11 cellular contexts compared by ENCODE assay signal in genomic region chr1:6241887-6242740, GRCh38. TPM values are rescaled to one million over a fixed set of nuclear protein-coding genes. Genes with fewer than 3 reads are reported as not detected.
DNase-seq lines count a peak whose midpoint lies in the region; ATAC-seq and TF ChIP-seq lines count a peak whose summit lies in the region.
"Had no signal": no experiment of that assay in that cellular context is flagged by ENCODE, and none has a peak within 500 bp of the region (broad histone marks: within the 10 kb centered on the region; RNA-seq: fewer than 3 reads in every experiment).

No MANE protein-coding gene starts in this region.

- H3K27me3 Mint-ChIP-seq in endodermal cell (ENCODE audit: insufficient read depth) (peaks cover 78% of the 10 kb centered on the region), T-cell (peaks cover 38 to 62% of the 10 kb centered on the region in 2 donors)

- no peak overlapping the region for H3K27ac ChIP-seq in endodermal cell (ENCODE audit: low read depth, low read length)

- H3K4me1 ChIP-seq in endodermal cell (ENCODE audit: control insufficient read depth, insufficient read depth, low read length) (peaks cover 3% of the 10 kb centered on the region), skeletal muscle satellite cell (ENCODE audit: control insufficient read depth, insufficient read depth, low read length) (peaks cover 17% of the 10 kb centered on the region)

- DNase-seq in NCI-H510A (lab: John Stamatoyannopoulos, UW) (peak; percentile 52), NCI-H510A treated with DMSO at 0.1 percent for 48 hours (lab: John Stamatoyannopoulos, UW) (no peak), endodermal cell (peak; percentile 81), T-cell (no peak)
- DNase-seq: activated T-cell treated with anti-CD3 and anti-CD28 coated beads, Interleukin-2, amount 50 U/mL, for 72 hours; effector CD4-positive, alpha-beta T cell; left colon; NCI-H187 had no signal

- WGBS in endodermal cell (ENCODE audit: insufficient coverage in 1 of 2, insufficient read length in 1 of 2), 2 experiments, result 1 to 2% methylated on average over 15 to 99 of the region's 99 CpGs

- H3K36me3 Mint-ChIP-seq in endodermal cell (ENCODE audit: low read depth) (no peaks in the 10 kb centered on the region), T-cell (no peaks in the 10 kb centered on the region)

- no peak overlapping the region for H3K9ac ChIP-seq in endodermal cell (ENCODE audit: extremely low read depth, low read length, poor library complexity, severe bottlenecking)
- H3K9ac ChIP-seq in skeletal muscle satellite cell (ENCODE audit: low read depth, low read length), result no peak overlapping the region

- CTCF ChIA-PET in T-cell (lab: Charles Lee), result interaction anchor here in 1 of 2 donors (0.8 kb wide), 1 partner anchor 201 kb away, joined by 6 read pairs; no protein-coding TSS in a partner anchor

- peak overlapping the region; percentile 72 for H3K4me2 ChIP-seq in skeletal muscle satellite cell (ENCODE audit: low read length)

- no peak for TF ChIP-seq CTCF in endodermal cell (conservative IDR thresholded peaks at IDR 0.05)

- ATAC-seq in T-cell (replicated peaks in 1 of 4) (no peak), GM21529 (IDR thresholded peaks at IDR 0.05; ENCODE audit: unreplicated experiment) (no peak)
- ATAC-seq: activated T-cell treated with anti-CD3 and anti-CD28 coated beads, Interleukin-2, amount 50 U/mL, for 72 hours; left colon had no signal

- H3K9me3 ChIP-seq in endodermal cell (ENCODE audit: control insufficient read depth, low read length) (no peaks in the 10 kb centered on the region), skeletal muscle satellite cell (replicated peaks; ENCODE audit: low read length) (no peaks in the 10 kb centered on the region)

- H3K4me1 Mint-ChIP-seq in endodermal cell (peaks cover 6% of the 10 kb centered on the region), T-cell (peaks cover 12 to 17% (median 13%) of the 10 kb centered on the region in 3 donors)

- no peaks in the 10 kb centered on the region for H3K9me3 Mint-ChIP-seq in endodermal cell
- H3K9me3 Mint-ChIP-seq in T-cell, result no peaks in the 10 kb centered on the region
- H3K9me3 Mint-ChIP-seq: activated T-cell treated with anti-CD3 and anti-CD28 coated beads, Interleukin-2, amount 50 U/mL, for 72 hours had no signal

- peak overlapping the region; percentile 27 for H3K4me3 Mint-ChIP-seq in endodermal cell
- H3K4me3 Mint-ChIP-seq in T-cell, result no peak overlapping the region

- peaks cover 71% of the 10 kb centered on the region for H3K27me3 ChIP-seq in endodermal cell (ENCODE audit: control insufficient read depth, insufficient read depth, low read length, poor library complexity, severe bottlenecking)
- H3K27me3 ChIP-seq in skeletal muscle satellite cell (ENCODE audit: control insufficient read depth, insufficient read depth, low read length), result peaks cover 48% of the 10 kb centered on the region

- H3K36me3 ChIP-seq in endodermal cell (ENCODE audit: control insufficient read depth, insufficient read depth, low read length) (no peaks in the 10 kb centered on the region), skeletal muscle satellite cell (ENCODE audit: insufficient read depth, low read length) (no peaks in the 10 kb centered on the region)

- POLR2A ChIA-PET in T-cell (lab: Charles Lee), result no interaction called here

- no peak overlapping the region for H3K4me3 ChIP-seq in endodermal cell (ENCODE audit: low read length)
- peak overlapping the region; percentile 49 for H3K4me3 ChIP-seq in skeletal muscle satellite cell (ENCODE audit: low read length)

- H3K27ac Mint-ChIP-seq in endodermal cell (no peak overlapping the region), T-cell (no peak overlapping the region)
- H3K27ac Mint-ChIP-seq: activated T-cell treated with anti-CD3 and anti-CD28 coated beads, Interleukin-2, amount 50 U/mL, for 72 hours had no signal

RNA-seq across cellular contexts. Expression of gene HES3, which starts 1.9 kb away (rescaled TPM):
- total RNA-seq in endodermal cell, result 1 to 10 TPM in 1 of 2 donors, not detected in 1; 2.7 TPM
- 6.6 TPM for polyA plus RNA-seq in endodermal cell (2013, experiment 1 of 2)
- 2.8 TPM for polyA plus RNA-seq in endodermal cell (2013, experiment 2 of 2)
- not detected in 2 replicates for total RNA-seq in skeletal muscle satellite cell (2012; rRNA removed)
- not detected for total RNA-seq in T-cell
- total RNA-seq: activated T-cell treated with anti-CD3 and anti-CD28 coated beads, Interleukin-2, amount 50 U/mL, for 72 hours; left colon; skeletal muscle tissue had no signal

RNA-seq across cellular contexts. Expression of gene ICMT, which starts 6.3 kb away (rescaled TPM):
- total RNA-seq in endodermal cell, result 10 to 100 TPM; 75.9 to 80.3 TPM
- 54.4 TPM for polyA plus RNA-seq in endodermal cell (2013, experiment 1 of 2)
- 52.1 TPM for polyA plus RNA-seq in endodermal cell (2013, experiment 2 of 2)
- total RNA-seq in skeletal muscle satellite cell (2012; rRNA removed), result 40.8 and 51.5 TPM in 2 replicates
- total RNA-seq in T-cell, result 10 to 100 TPM in 4 of 5 donors, 1 to 10 TPM in 1; 9.6 to 24.0 (median 20.7) TPM

RNA-seq across cellular contexts. Expression of gene GPR153, which starts 18.8 kb away (rescaled TPM):
- 1 to 10 TPM; 2.4 to 2.8 TPM for total RNA-seq in endodermal cell
- polyA plus RNA-seq in endodermal cell (2013, experiment 1 of 2), result 25.3 TPM
- 23.1 TPM for polyA plus RNA-seq in endodermal cell (2013, experiment 2 of 2)
- 4.1 and 9.2 TPM in 2 replicates for total RNA-seq in skeletal muscle satellite cell (2012; rRNA removed)
- 1 to 10 TPM in 1 of 5 donors, under 1 TPM in 4; 0.35 to 2.7 (median 0.72) TPM for total RNA-seq in T-cell

RNA-seq across cellular contexts. Expression of gene RNF207, which starts 36.2 kb away (rescaled TPM):
- total RNA-seq in endodermal cell (1 to 10 TPM; 4.8 to 7.7 TPM), T-cell (1 to 10 TPM; 4.7 to 9.7 (median 6.9) TPM)
- 1.7 TPM for polyA plus RNA-seq in endodermal cell (2013, experiment 1 of 2)
- 1.2 TPM for polyA plus RNA-seq in endodermal cell (2013, experiment 2 of 2)
- 31.5 and 60.1 TPM in 2 replicates for total RNA-seq in skeletal muscle satellite cell (2012; rRNA removed)

RNA-seq across cellular contexts. Expression of gene RPL22, which starts 42.7 kb away (rescaled TPM):
- total RNA-seq in endodermal cell (100 to 1,000 TPM; 409 to 481 TPM), T-cell (100 to 1,000 TPM; 448 to 621 (median 462) TPM)
- polyA plus RNA-seq in endodermal cell (2013, experiment 1 of 2), result 367 TPM
- polyA plus RNA-seq in endodermal cell (2013, experiment 2 of 2), result 324 TPM
- total RNA-seq in skeletal muscle satellite cell (2012; rRNA removed), result 82.4 and 105 TPM in 2 replicates

Comparison
In these comparisons a context has a peak if more than half of its experiments do, and no peak if none do; other contexts are left out.
1. DNase-seq: peak in NCI-H510A (single experiment) and endodermal cell (single experiment); none in NCI-H510A treated with DMSO at 0.1 percent for 48 hours (single experiment) and T-cell (0 of 34).